In the genomic region with DNA sequence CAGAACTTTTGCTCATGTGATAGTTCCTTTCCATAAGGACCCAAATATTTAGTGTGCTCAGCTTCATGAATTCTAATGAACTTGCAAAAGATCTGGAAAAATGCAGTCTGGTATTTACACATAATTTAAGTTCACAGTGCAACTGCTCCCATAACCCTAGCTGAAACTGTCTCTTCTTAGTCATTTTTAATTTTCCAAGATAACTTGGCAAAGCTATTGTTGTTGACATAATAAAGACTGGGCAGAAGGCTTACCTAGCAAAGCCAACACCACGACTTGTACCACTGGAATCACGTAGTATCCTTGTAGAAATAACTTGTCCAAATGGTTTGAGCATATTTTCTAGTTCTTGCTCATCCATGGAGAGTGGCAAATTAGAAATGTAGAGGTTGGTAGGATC, we compare ENCODE assay signal across 26 cellular contexts.
"Had no signal": no experiment of that assay in that cellular context is flagged by ENCODE, and none has a peak within 500 bp of the region (broad histone marks: within the 10 kb centered on the region; RNA-seq: fewer than 3 reads in every experiment).

No MANE protein-coding gene starts in this region.

- H3K27me3 Mint-ChIP-seq: activated T-helper 17 cell treated with anti-CD3 and anti-CD28 coated beads, Interleukin-2, amount 50 U/mL, for 72 hours; dendritic cell treated with granulocyte-macrophage colony-stimulating factor and Interleukin-4, amounts not matched to agents 40 ng/mL and 50 ng/mL, for 4 days; naive B cell had no signal

- H3K4me3 Mint-ChIP-seq: activated T-helper 17 cell treated with anti-CD3 and anti-CD28 coated beads, Interleukin-2, amount 50 U/mL, for 72 hours; dendritic cell treated with granulocyte-macrophage colony-stimulating factor and Interleukin-4, amounts not matched to agents 40 ng/mL and 50 ng/mL, for 4 days; naive B cell; neural progenitor cell had no signal

- H3K4me1 ChIP-seq: neural progenitor cell, prostate gland, suprapubic skin had no signal

- H3K36me3 ChIP-seq: neural progenitor cell, prostate gland had no signal

- FAIRE-seq: endometrium, urothelium cell line had no signal

- H3K27ac ChIP-seq: lower lobe of right lung, neural progenitor cell, prostate gland, skin epidermis, stomach, suprapubic skin, tibial nerve had no signal

- H3K9me3 Mint-ChIP-seq: dendritic cell treated with granulocyte-macrophage colony-stimulating factor and Interleukin-4, amounts not matched to agents 40 ng/mL and 50 ng/mL, for 4 days; naive B cell; neural progenitor cell had no signal

- DNase-seq: activated CD4-positive, alpha-beta T cell treated with anti-CD3 and anti-CD28 coated beads for 1 hour; activated CD4-positive, alpha-beta T cell treated with anti-CD3 and anti-CD28 coated beads, Interleukin-2, amount 50 U/mL, for 1 hour; activated T-cell treated with anti-CD3 and anti-CD28 coated beads, Interleukin-2, amount 50 U/mL, for 1 hour; effector CD4-positive, alpha-beta T cell; erythroblast; foreskin melanocyte; glutamatergic neuron; hypothalamus; left colon; lower lobe of right lung; mesendoderm; mucosa of descending colon; naive B cell; right cardiac atrium; stimulated activated CD4-positive, alpha-beta T cell treated with anti-CD3 and anti-CD28 coated beads, Interleukin-1b, Interleukin-23, amount 100 ng/mL, for 48 hours; stomach; T-helper 9 cell had no signal

- H3K9me3 ChIP-seq: lower lobe of right lung, mucosa of descending colon, prostate gland, stomach, suprapubic skin, tibial nerve had no signal

- H3K4me3 ChIP-seq: lower lobe of right lung, mucosa of descending colon, neural progenitor cell, prostate gland, skin epidermis, stomach, suprapubic skin, tibial nerve had no signal

- H3K27me3 ChIP-seq: neural progenitor cell, stomach, suprapubic skin, tibial nerve had no signal

- H3K27ac Mint-ChIP-seq: activated T-helper 17 cell treated with anti-CD3 and anti-CD28 coated beads, Interleukin-2, amount 50 U/mL, for 72 hours; dendritic cell treated with granulocyte-macrophage colony-stimulating factor and Interleukin-4, amounts not matched to agents 40 ng/mL and 50 ng/mL, for 4 days; naive B cell; neural progenitor cell had no signal

- ATAC-seq: activated T-helper 17 cell treated with anti-CD3 and anti-CD28 coated beads, Interleukin-2, amount 50 U/mL, for 72 hours; left colon; mucosa of descending colon had no signal
